16 cellular contexts compared by ENCODE assay signal in genomic region chr11:16840951-16841350, GRCh38.
"Had no signal": no experiment of that assay in that cellular context is flagged by ENCODE, and none has a peak within 500 bp of the region (broad histone marks: within the 10 kb centered on the region; RNA-seq: fewer than 3 reads in every experiment).

No MANE protein-coding gene starts in this region.

- H3K4me1 Mint-ChIP-seq: endodermal cell, naive B cell had no signal

- H3K9me3 Mint-ChIP-seq: endodermal cell, naive B cell had no signal

- ATAC-seq: heart right ventricle; stimulated activated naive CD8-positive, alpha-beta T cell treated with anti-CD3 and anti-CD28 coated beads, Interleukin-15, Interleukin-2, amounts not matched to agents 100 U/mL and 50 U/mL, for 24 hours had no signal

- H3K27ac Mint-ChIP-seq: endodermal cell, naive B cell had no signal

- H3K36me3 Mint-ChIP-seq: naive B cell had no signal

- DNase-seq: effector CD4-positive, alpha-beta T cell; endodermal cell; foreskin melanocyte; heart right ventricle; hypothalamus; left ventricle myocardium inferior; lower lobe of right lung; mesendoderm; naive B cell; posterior cingulate gyrus; small intestine; stimulated activated CD4-positive, alpha-beta T cell treated with anti-CD3 and anti-CD28 coated beads, Interleukin-12 subunit alpha, Interleukin-12 subunit beta, amount 100 ng/mL, for 4 hours; stimulated activated naive CD8-positive, alpha-beta T cell treated with anti-CD3 and anti-CD28 coated beads, Interleukin-15, Interleukin-2, amounts not matched to agents 100 U/mL and 50 U/mL, for 24 hours; tibial artery; upper lobe of left lung; uterus had no signal

- H3K4me3 Mint-ChIP-seq: endodermal cell, naive B cell had no signal

- H3K27me3 Mint-ChIP-seq: naive B cell had no signal
